ENCODE assay signal across 1 cellular context in the genomic region with DNA sequence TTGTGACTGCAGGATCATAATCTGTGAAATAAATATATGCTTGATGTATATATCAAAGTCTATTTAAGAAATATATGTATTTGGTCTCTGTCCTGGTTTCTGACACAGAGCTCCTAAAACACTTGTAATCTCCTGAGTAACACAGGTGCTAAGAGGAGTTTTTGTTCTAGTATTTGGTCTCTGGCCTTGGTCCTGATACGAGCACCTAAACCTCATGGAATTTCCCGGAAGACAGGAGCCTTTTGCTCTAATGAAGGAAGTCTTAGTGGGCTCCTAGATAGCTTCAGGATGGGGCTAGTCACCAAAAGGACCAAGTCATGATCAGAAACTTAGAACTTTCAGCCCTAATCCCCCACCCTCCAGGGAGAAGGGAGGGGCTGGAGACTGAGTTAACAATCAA.
TF ChIP-seq lines count a peak whose summit lies in the region.

No MANE protein-coding gene starts in this region.

TF ChIP-seq in WTC11, 78 proteins besides CTCF, POLR2A, EP300 and RAD21 (continued from another document):
- TF ChIP-seq, protein P1, sequence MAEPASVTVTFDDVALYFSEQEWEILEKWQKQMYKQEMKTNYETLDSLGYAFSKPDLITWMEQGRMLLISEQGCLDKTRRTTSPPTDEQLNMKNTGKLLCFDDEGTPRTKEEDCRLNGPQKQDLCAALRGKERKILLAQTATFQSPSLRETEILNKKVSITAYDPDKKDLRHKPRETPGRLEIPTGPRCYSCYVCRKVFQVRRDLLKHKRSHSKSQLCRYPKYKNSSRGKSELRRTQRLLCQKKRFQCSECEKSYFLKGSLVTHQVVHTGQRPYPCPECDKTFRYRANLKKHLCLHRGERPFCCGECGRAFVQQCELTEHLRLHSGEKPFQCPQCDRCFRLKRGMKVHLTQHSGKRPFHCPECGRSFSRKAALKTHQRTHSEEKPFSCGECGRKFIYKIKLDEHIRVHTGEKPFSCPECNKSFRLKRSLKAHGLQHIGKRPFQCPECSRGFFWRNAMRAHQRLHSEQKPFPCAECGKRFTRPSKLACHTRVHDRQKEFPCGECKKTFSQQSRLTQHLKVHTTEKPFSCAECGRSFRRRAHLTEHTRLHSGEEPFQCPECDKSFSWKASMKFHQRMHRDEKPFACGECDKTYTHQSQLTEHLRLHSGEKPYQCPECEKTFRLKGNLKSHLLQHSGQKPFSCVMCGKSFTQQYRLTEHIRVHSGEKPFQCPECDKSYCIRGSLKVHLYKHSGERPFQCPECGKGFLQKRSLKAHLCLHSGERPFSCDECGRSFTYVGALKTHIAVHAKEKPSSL (CRISPR knock-in tag; conservative IDR thresholded peaks at IDR 0.05): no peak
- TF ChIP-seq CDX4 (CRISPR knock-in tag; IDR thresholded peaks at IDR 0.05; ENCODE audit: borderline replicate concordance) (no peak), NFATC4 (CRISPR knock-in tag; IDR thresholded peaks at IDR 0.05) (no peak), RORB (CRISPR knock-in tag; IDR thresholded peaks at IDR 0.05) (no peak), MLX (CRISPR knock-in tag; IDR thresholded peaks at IDR 0.05) (no peak), ZNF671 (CRISPR knock-in tag; IDR thresholded peaks at IDR 0.05) (no peak)
